ENCODE assay signal across 22 cellular contexts in the genomic region with DNA sequence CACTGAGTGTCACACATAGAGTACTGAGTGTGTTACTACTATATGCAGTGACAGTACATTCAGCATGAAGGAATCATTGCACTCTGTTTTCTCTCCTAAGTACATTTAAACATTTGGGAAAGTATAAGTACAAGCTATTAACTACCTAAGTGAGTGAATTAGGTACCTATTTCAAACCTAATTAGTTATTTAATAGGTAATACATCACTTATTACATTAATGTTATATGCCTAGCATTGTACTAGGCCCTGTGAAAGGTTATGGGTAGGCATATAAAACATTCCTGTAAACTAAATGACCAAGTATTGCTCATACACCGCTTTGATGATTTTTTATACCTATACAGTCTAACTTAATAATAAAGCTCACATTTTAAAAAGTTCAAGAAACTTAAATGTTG. TPM values are rescaled to one million over a fixed set of nuclear protein-coding genes. Genes with fewer than 3 reads are reported as not detected.
DNase-seq lines count a peak whose midpoint lies in the region; ATAC-seq, FAIRE-seq and TF ChIP-seq lines count a peak whose summit lies in the region.
"Had no signal": no experiment of that assay in that cellular context is flagged by ENCODE, and none has a peak within 500 bp of the region (broad histone marks: within the 10 kb centered on the region; RNA-seq: fewer than 3 reads in every experiment).

No MANE protein-coding gene starts in this region.

- ATAC-seq in GM18511 (IDR thresholded peaks at IDR 0.05; ENCODE audit: unreplicated experiment) (peak; percentile 68), GM19438 (IDR thresholded peaks at IDR 0.05; ENCODE audit: low read depth, unreplicated experiment) (peak; percentile 62), HG02981 (IDR thresholded peaks at IDR 0.05; ENCODE audit: unreplicated experiment) (peak; percentile 43)
- ATAC-seq: CD8-positive, alpha-beta T cell; K562 had no signal

- intact Hi-C loops in kidney (cut with DNase I): no loop called here

- H3K9me3 ChIP-seq in kidney (ENCODE audit: control insufficient read depth in 1 of 2, low read length in 2 of 2): no peaks in the 10 kb centered on the region

- POLR2A ChIA-PET in RWPE1 (lab: Yijun Ruan, JAX; ENCODE audit: low non-redundant PET): no interaction called here

- H3K9ac ChIP-seq in kidney (ENCODE audit: low read length in 2 of 2): no peak overlapping the region

- no peak for FAIRE-seq in kidney (lab: Jason Lieb, UNC)
- FAIRE-seq: D721Med, GM12892, K562 had no signal

- peak; percentile 26 for DNase-seq in kidney tubule cell (ENCODE audit: low spot score)
- DNase-seq in kidney: no peak
- DNase-seq in OCI-M2 (lab: John Stamatoyannopoulos, UW; ENCODE audit: unreplicated experiment): no peak
- DNase-seq in RWPE1 (ENCODE audit: low spot score): no peak
- DNase-seq: CD8-positive, alpha-beta T cell; COR-L47; DMS153; DND-41; GDM1; HCEC 1CT; HFFc6; Karpas-422 had no signal

- CTCF ChIA-PET in RWPE1 (lab: Yijun Ruan, JAX): interaction anchor here (0.8 kb wide), 1 partner anchor 87 kb away, joined by 3 read pairs; no protein-coding TSS in a partner anchor

- H3K4me3 ChIP-seq in kidney (ENCODE audit: low read length in 2 of 2): no peak overlapping the region
- H3K4me3 ChIP-seq: K562 had no signal

- no peaks in the 10 kb centered on the region for H3K4me1 ChIP-seq in kidney (ENCODE audit: control insufficient read depth in 1 of 2, insufficient read depth in 1 of 2, low read depth in 1 of 2, low read length in 2 of 2)

- no peak overlapping the region for H3K27ac ChIP-seq in kidney (ENCODE audit: low read depth in 2 of 2, low read length in 2 of 2)
- no peak overlapping the region for H3K27ac ChIP-seq in RWPE1
- H3K27ac ChIP-seq: 22Rv1 had no signal

- no peaks in the 10 kb centered on the region for H3K36me3 ChIP-seq in kidney (ENCODE audit: control insufficient read depth in 1 of 2, insufficient read depth in 2 of 2, low read length in 2 of 2)

- no peak for TF ChIP-seq CTCF in kidney (IDR thresholded peaks at IDR 0.05; ENCODE audit: borderline replicate concordance, extremely low read depth, insufficient read depth)
- TF ChIP-seq CTCF in RWPE1 (conservative IDR thresholded peaks at IDR 0.05; ENCODE audit: low read depth): no peak

RNA-seq across cellular contexts. Expression of gene PPP3R2, which starts 25.7 kb away (rescaled TPM):
- not detected for total RNA-seq in kidney
- not detected for polyA plus RNA-seq in kidney (ENCODE audit: insufficient read depth, low read depth, low replicate concordance)
- total RNA-seq: A673; CD8-positive, alpha-beta T cell; H4; HFFc6; K562 had no signal
- polyA plus RNA-seq: BJ, K562 had no signal
